In the genomic region with DNA sequence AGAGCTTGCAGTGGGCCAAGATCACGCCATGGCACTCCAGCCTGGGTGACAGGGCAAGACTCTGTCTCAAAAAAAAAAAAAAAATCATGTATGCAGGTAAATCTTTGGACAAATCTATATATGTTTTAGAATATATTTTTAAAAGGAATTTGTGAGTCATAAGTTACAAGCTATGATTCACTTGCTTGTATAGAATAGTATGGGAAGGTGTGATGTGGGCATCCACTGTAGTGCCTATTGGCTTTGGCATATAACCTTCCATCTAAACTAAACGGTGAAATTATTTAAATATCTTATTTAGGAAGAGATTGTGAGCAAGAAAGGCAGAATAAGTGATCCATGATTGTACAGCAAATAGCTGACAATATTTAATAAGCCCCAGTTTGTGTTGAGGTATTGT, we compare ENCODE assay signal across 25 cellular contexts.
A peak's percentile ranks its signal among the peaks of the same experiment; 100 is the strongest.
DNase-seq lines count a peak whose midpoint lies in the region; FAIRE-seq and TF ChIP-seq lines count a peak whose summit lies in the region.
"Had no signal": no experiment of that assay in that cellular context is flagged by ENCODE, and none has a peak within 500 bp of the region (broad histone marks: within the 10 kb centered on the region; RNA-seq: fewer than 3 reads in every experiment).

No MANE protein-coding gene starts in this region.

- no peak overlapping the region for H3K27ac Mint-ChIP-seq in MCF 10A (ENCODE audit: low read depth, unreplicated experiment)
- H3K27ac Mint-ChIP-seq: B cell; CD4-positive, alpha-beta memory T cell; CD4-positive, CD25-positive, alpha-beta regulatory T cell; CD8-positive, alpha-beta memory T cell had no signal

- H3K36me3 Mint-ChIP-seq in MCF 10A (ENCODE audit: insufficient read depth, unreplicated experiment): no peaks in the 10 kb centered on the region
- H3K36me3 Mint-ChIP-seq: CD4-positive, alpha-beta memory T cell; CD4-positive, CD25-positive, alpha-beta regulatory T cell; CD8-positive, alpha-beta memory T cell had no signal

- peaks cover 10% of the 10 kb centered on the region for H3K4me1 Mint-ChIP-seq in MCF 10A (ENCODE audit: insufficient read depth, unreplicated experiment)
- H3K4me1 Mint-ChIP-seq: B cell; CD4-positive, alpha-beta memory T cell; CD4-positive, CD25-positive, alpha-beta regulatory T cell; CD8-positive, alpha-beta memory T cell had no signal

- peak; percentile 5 for DNase-seq in MCF 10A (ENCODE audit: unreplicated experiment)
- DNase-seq in breast epithelium (ENCODE audit: low spot score in 2 of 2): no peak
- DNase-seq in bronchial epithelial cell (ENCODE audit: low read depth): peak; percentile 7
- no peak for DNase-seq in MG63
- no peak for DNase-seq in GOT3 (lab: John Stamatoyannopoulos, UW)
- DNase-seq: AML-193; CD4-positive, alpha-beta memory T cell; CD4-positive, CD25-positive, alpha-beta regulatory T cell; CD8-positive, alpha-beta memory T cell; COR-L47; DMS 273 treated with DMSO at 0.1 percent for 48 hours; DMS153; DMS53; DMS79; DND-41; EL; GDM1 had no signal

- H3K27me3 Mint-ChIP-seq in MCF 10A (ENCODE audit: insufficient read depth, unreplicated experiment): no peaks in the 10 kb centered on the region
- H3K27me3 Mint-ChIP-seq: B cell; CD4-positive, alpha-beta memory T cell; CD4-positive, CD25-positive, alpha-beta regulatory T cell; CD8-positive, alpha-beta memory T cell had no signal

- BruUV-seq in MCF 10A (replicated peaks; lab: Mats Ljungman, UMichigan): no TSS peak

- intact Hi-C loops in MCF 10A (cut with micrococcal nuclease) (no loop called here), breast epithelium (cut with DNase I; ENCODE audit: low total_unique reads) (no loop called here)

- H3K27me3 ChIP-seq in breast epithelium: no peaks in the 10 kb centered on the region
- H3K27me3 ChIP-seq in bronchial epithelial cell (ENCODE audit: control insufficient read depth, insufficient read depth, low read length): no peaks in the 10 kb centered on the region
- H3K27me3 ChIP-seq in MG63: no peaks in the 10 kb centered on the region
- H3K27me3 ChIP-seq: BLaER1 treated with 17β-estradiol and CSF1 and Interleukin-3, amounts not matched to agents 10 nM and 100 nM had no signal

- H3K9me3 ChIP-seq in breast epithelium: no peaks in the 10 kb centered on the region
- H3K9me3 ChIP-seq in MG63: no peaks in the 10 kb centered on the region
- H3K9me3 ChIP-seq: A549; BLaER1 treated with 17β-estradiol and CSF1 and Interleukin-3, amounts not matched to agents 10 nM and 100 nM had no signal

- no peaks in the 10 kb centered on the region for H3K4me1 ChIP-seq in breast epithelium
- H3K4me1 ChIP-seq: BLaER1 treated with 17β-estradiol and CSF1 and Interleukin-3, amounts not matched to agents 10 nM and 100 nM had no signal

- no peak for FAIRE-seq in bronchial epithelial cell (lab: Jason Lieb, UNC)
- FAIRE-seq: A549, GM12878, GM12892, GM18507 had no signal

- no peak overlapping the region for H3K4me3 ChIP-seq in breast epithelium
- H3K4me3 ChIP-seq in bronchial epithelial cell (ENCODE audit: low read depth, low read length): no peak overlapping the region
- H3K4me3 ChIP-seq in MG63: no peak overlapping the region
- H3K4me3 ChIP-seq: A549; BLaER1 treated with 17β-estradiol and CSF1 and Interleukin-3, amounts not matched to agents 10 nM and 100 nM; GM12878 had no signal

- no peak overlapping the region for H3K27ac ChIP-seq in breast epithelium
- H3K27ac ChIP-seq: 22Rv1; A549; BLaER1 treated with 17β-estradiol and CSF1 and Interleukin-3, amounts not matched to agents 10 nM and 100 nM; C4-2B had no signal

- H3K4me3 Mint-ChIP-seq in MCF 10A (ENCODE audit: unreplicated experiment): no peak overlapping the region
- H3K4me3 Mint-ChIP-seq: B cell; CD4-positive, alpha-beta memory T cell; CD4-positive, CD25-positive, alpha-beta regulatory T cell; CD8-positive, alpha-beta memory T cell had no signal

- POLR2A ChIA-PET in MCF 10A (lab: Yijun Ruan, JAX): no interaction called here

- H3K36me3 ChIP-seq in breast epithelium: no peaks in the 10 kb centered on the region
- H3K36me3 ChIP-seq in bronchial epithelial cell (ENCODE audit: control insufficient read depth, insufficient read depth, low read length): no peaks in the 10 kb centered on the region
- H3K36me3 ChIP-seq in MG63: no peaks in the 10 kb centered on the region
- H3K36me3 ChIP-seq: BLaER1 treated with 17β-estradiol and CSF1 and Interleukin-3, amounts not matched to agents 10 nM and 100 nM had no signal

- TF ChIP-seq POLR2A in breast epithelium (IDR thresholded peaks at IDR 0.05): no peak

- TF ChIP-seq CTCF in MCF 10A (IDR thresholded peaks at IDR 0.05; ENCODE audit: unreplicated experiment) (no peak), breast epithelium (IDR thresholded peaks at IDR 0.05) (no peak), bronchial epithelial cell (IDR thresholded peaks at IDR 0.05; ENCODE audit: insufficient read depth, low read length, severe bottlenecking) (no peak)

- H3K9me3 Mint-ChIP-seq in MCF 10A (ENCODE audit: unreplicated experiment): no peaks in the 10 kb centered on the region

- CTCF ChIA-PET in MCF 10A (lab: Yijun Ruan, JAX): interaction anchor here (0.6 to 2.0 kb wide), 4 partner anchors 44 to 1739 kb away, joined by 3 to 6 read pairs (median 4); no protein-coding TSS in a partner anchor

Comparison
In these comparisons a context has a peak if more than half of its experiments do, and no peak if none do; other contexts are left out.
1. DNase-seq: peak in MCF 10A (single experiment) and bronchial epithelial cell (single experiment); none in breast epithelium (0 of 2), MG63 (single experiment) and GOT3 (single experiment).